In genomic region chr7:157000741-157001653, GRCh38 we compare ENCODE assay signal across 1 cellular context.
TF ChIP-seq lines count a peak whose summit lies in the region.

No MANE protein-coding gene starts in this region.

TF ChIP-seq in H1, 55 proteins besides CTCF, POLR2A, EP300 and RAD21 (continued from another document):
- TF ChIP-seq USF2 (IDR thresholded peaks at IDR 0.05; ENCODE audit: low read length) = no peak
- peak; percentile 58 for TF ChIP-seq EZH2 (IDR thresholded peaks at IDR 0.05; ENCODE audit: low read depth, low read length, severe bottlenecking)
- TF ChIP-seq RNF2 (IDR thresholded peaks at IDR 0.05; ENCODE audit: borderline replicate concordance, low read depth, low read length, missing control alignments, poor library complexity, severe bottlenecking) = peak; percentile 63
TF ChIP-seq in H1: peak in this region for 3.
